ENCODE assay signal across 17 cellular contexts in genomic region chr22:19039448-19039780, GRCh38.
A peak's percentile ranks its signal among the peaks of the same experiment; 100 is the strongest.
DNase-seq lines count a peak whose midpoint lies in the region; ATAC-seq, FAIRE-seq and TF ChIP-seq lines count a peak whose summit lies in the region.
"Had no signal": no experiment of that assay in that cellular context is flagged by ENCODE, and none has a peak within 500 bp of the region (broad histone marks: within the 10 kb centered on the region; RNA-seq: fewer than 3 reads in every experiment).

No MANE protein-coding gene starts in this region.

- H3K27me3 ChIP-seq in upper lobe of right lung: no peaks in the 10 kb centered on the region
- H3K27me3 ChIP-seq: BLaER1 had no signal

- H3K4me3 ChIP-seq in kidney (ENCODE audit: low read length in 2 of 2): no peak overlapping the region
- H3K4me3 ChIP-seq in upper lobe of right lung: no peak overlapping the region
- H3K4me3 ChIP-seq: BLaER1 had no signal

- DNase-seq in Ammon's horn (ENCODE audit: low spot score) (peak; percentile 1), D341Med (ENCODE audit: low spot score) (peak; percentile 15), kidney (peak; percentile 31), upper lobe of right lung (peak; percentile 46), SW 1271 (lab: John Stamatoyannopoulos, UW) (no peak), NCI-H1436 treated with DMSO at 0.1 percent for 48 hours (lab: John Stamatoyannopoulos, UW) (no peak)
- DNase-seq: Calu3, DMS153, DMS79 treated with DMSO at 0.1 percent for 48 hours, EL had no signal

- no peak overlapping the region for H3K9ac ChIP-seq in kidney (ENCODE audit: low read length in 2 of 2)
- H3K9ac ChIP-seq: BLaER1 had no signal

- TF ChIP-seq CTCF in kidney (IDR thresholded peaks at IDR 0.05; ENCODE audit: borderline replicate concordance, extremely low read depth, insufficient read depth) (no peak), upper lobe of right lung (IDR thresholded peaks at IDR 0.05) (no peak)

- H3K36me3 ChIP-seq in kidney (ENCODE audit: control insufficient read depth in 1 of 2, insufficient read depth in 2 of 2, low read length in 2 of 2) (peaks cover 26 to 31% of the 10 kb centered on the region in 2 donors), upper lobe of right lung (peaks cover 64% of the 10 kb centered on the region)

- H3K27ac ChIP-seq in kidney (ENCODE audit: low read depth in 2 of 2, low read length in 2 of 2): no peak overlapping the region
- H3K27ac ChIP-seq in upper lobe of right lung: no peak overlapping the region
- H3K27ac ChIP-seq: BLaER1, HL-60 had no signal

- intact Hi-C loops in kidney (cut with DNase I) (no loop called here), upper lobe of right lung (cut with DNase I) (no loop called here)

- ATAC-seq in upper lobe of right lung (no peak), GM19023 (IDR thresholded peaks at IDR 0.05; ENCODE audit: unreplicated experiment) (no peak)

- no peak for FAIRE-seq in kidney (lab: Jason Lieb, UNC)
- FAIRE-seq: A204.1, G401.6, GM12891, H54 had no signal

- H3K9me3 ChIP-seq in kidney (ENCODE audit: control insufficient read depth in 1 of 2, low read length in 2 of 2) (no peaks in the 10 kb centered on the region), upper lobe of right lung (no peaks in the 10 kb centered on the region)
- H3K9me3 ChIP-seq: BLaER1 had no signal

- H3K4me1 ChIP-seq in kidney (ENCODE audit: control insufficient read depth in 1 of 2, insufficient read depth in 1 of 2, low read depth in 1 of 2, low read length in 2 of 2) (no peaks in the 10 kb centered on the region), upper lobe of right lung (no peaks in the 10 kb centered on the region)

Comparison
In these comparisons a context has a peak if more than half of its experiments do, and no peak if none do; other contexts are left out.
1. DNase-seq: peak in Ammon's horn (single experiment), D341Med (single experiment), kidney (single experiment) and upper lobe of right lung (single experiment); none in SW 1271 (0 of 2) and NCI-H1436 treated with DMSO at 0.1 percent for 48 hours (single experiment).